Comparison of ENCODE assay signal across 15 cellular contexts in genomic region chr1:107626075-107626796, GRCh38.
DNase-seq lines count a peak whose midpoint lies in the region; ATAC-seq and TF ChIP-seq lines count a peak whose summit lies in the region.
"Had no signal": no experiment of that assay in that cellular context is flagged by ENCODE, and none has a peak within 500 bp of the region (broad histone marks: within the 10 kb centered on the region; RNA-seq: fewer than 3 reads in every experiment).

No MANE protein-coding gene starts in this region.

- H3K36me3 ChIP-seq in body of pancreas (replicated peaks in 1 of 2; ENCODE audit: insufficient read depth in 1 of 2, low read depth in 2 of 2): no peaks in the 10 kb centered on the region
- H3K36me3 ChIP-seq: HAP-1, heart right ventricle had no signal

- peaks cover 7% of the 10 kb centered on the region for H3K4me1 ChIP-seq in body of pancreas
- H3K4me1 ChIP-seq: HAP-1, heart right ventricle, testis had no signal

- no peak overlapping the region for H3K4me3 ChIP-seq in body of pancreas
- H3K4me3 ChIP-seq: HAP-1, heart right ventricle, testis had no signal

- DNase-seq in GM04503 (ENCODE audit: low read depth): peak; percentile 41
- DNase-seq in body of pancreas: no peak
- DNase-seq in renal cortical epithelial cell (ENCODE audit: low read depth): peak; percentile 27
- DNase-seq in NCI-H1092 (lab: John Stamatoyannopoulos, UW): no peak
- no peak for DNase-seq in stimulated activated naive CD4-positive, alpha-beta T cell treated with Interleukin-2 at 50 U/mL for 16 hours (lab: John Stamatoyannopoulos, UW)
- DNase-seq: caudate nucleus, heart right ventricle, SIG-M5, small intestine, testis had no signal

- no peak for TF ChIP-seq POLR2A in body of pancreas (IDR thresholded peaks at IDR 0.05)

- 22 to 26% methylated on average over 2 of the region's 2 CpGs for WGBS in body of pancreas, 2 donors

- H3K27me3 ChIP-seq in body of pancreas: no peaks in the 10 kb centered on the region
- H3K27me3 ChIP-seq: heart right ventricle, testis had no signal

- no peaks in the 10 kb centered on the region for H3K9me3 ChIP-seq in body of pancreas
- H3K9me3 ChIP-seq: HAP-1, heart right ventricle, testis had no signal

- intact Hi-C loops in body of pancreas (cut with DNase I): no loop called here

- peak overlapping the region in 3 of 4 donors; percentile 19 to 72 (median 52) for H3K27ac ChIP-seq in body of pancreas
- H3K27ac ChIP-seq: heart right ventricle, testis had no signal

- no peak for TF ChIP-seq CTCF in body of pancreas (IDR thresholded peaks at IDR 0.05)

- peak; percentile 87 for ATAC-seq in HG02870 (IDR thresholded peaks at IDR 0.05; ENCODE audit: unreplicated experiment)
- ATAC-seq in body of pancreas: peak; percentile 69
- no peak for ATAC-seq in HG02884 (IDR thresholded peaks at IDR 0.05; ENCODE audit: unreplicated experiment)
- ATAC-seq in GM21723 (IDR thresholded peaks at IDR 0.05; ENCODE audit: unreplicated experiment): no peak
- ATAC-seq: heart right ventricle, left lobe of liver had no signal

Comparison
In these comparisons a context has a peak if more than half of its experiments do, and no peak if none do; other contexts are left out.
1. DNase-seq: peak in GM04503 (single experiment) and renal cortical epithelial cell (single experiment); none in body of pancreas (0 of 4), NCI-H1092 (single experiment) and stimulated activated naive CD4-positive, alpha-beta T cell treated with Interleukin-2 at 50 U/mL for 16 hours (single experiment).
2. ATAC-seq: peak in HG02870 (single experiment) and body of pancreas (single experiment); none in HG02884 (single experiment) and GM21723 (single experiment).